ENCODE assay signal across 9 cellular contexts in genomic region chr1:215146252-215146975, GRCh38.
DNase-seq lines count a peak whose midpoint lies in the region; ATAC-seq, FAIRE-seq and TF ChIP-seq lines count a peak whose summit lies in the region.
"Had no signal": no experiment of that assay in that cellular context is flagged by ENCODE, and none has a peak within 500 bp of the region (broad histone marks: within the 10 kb centered on the region; RNA-seq: fewer than 3 reads in every experiment).

No MANE protein-coding gene starts in this region.

- H3K27ac ChIP-seq in K562 (ENCODE audit: extremely low read depth, low read depth, low read length) = no peak overlapping the region
- H3K27ac ChIP-seq: SJCRH30 had no signal

- CTCF ChIA-PET in K562 (lab: Yijun Ruan, JAX; ENCODE audit: low intra/inter-chr PET ratio) = interaction anchor here (0.6 kb wide), 1 partner anchor 22 kb away, joined by 3 read pairs; no protein-coding TSS in a partner anchor

- no peaks in the 10 kb centered on the region for H4K20me1 ChIP-seq in K562 (replicated peaks; ENCODE audit: control insufficient read depth, insufficient read depth, low read length)

- no peaks in the 10 kb centered on the region for H3K9me1 ChIP-seq in K562 (ENCODE audit: control insufficient read depth, insufficient read depth, low read length)

- H3K4me2 ChIP-seq in K562 (ENCODE audit: insufficient read depth, low read length) = no peak overlapping the region

- no peaks in the 10 kb centered on the region for H3K36me3 ChIP-seq in K562 (ENCODE audit: control insufficient read depth, insufficient read depth, low read length)
- H3K36me3 ChIP-seq: SJCRH30 had no signal

- in situ Hi-C loops in K562 (cut with MboI) = no loop called here

- no peaks in the 10 kb centered on the region for H3K9me3 ChIP-seq in K562 (replicated peaks; ENCODE audit: control insufficient read depth, insufficient read depth, low read depth, low read length)
- H3K9me3 ChIP-seq: SJCRH30 had no signal

- 1% methylated on average over 8 of the region's 8 CpGs for WGBS in K562 (ENCODE audit: insufficient coverage, low coverage, missing lambda C conversion rate)

- no peak overlapping the region for H2AFZ ChIP-seq in K562 (ENCODE audit: low read depth, low read length)

- intact Hi-C loops in K562 (cut with micrococcal nuclease) = loop anchor here (10.0 kb wide), 2 partner anchors 342 to 368 kb away; no protein-coding TSS in a partner anchor

- TF ChIP-seq RAD21 in K562 (CRISPR knock-in tag; conservative IDR thresholded peaks at IDR 0.05 in 1 of 2, IDR thresholded peaks at IDR 0.05 in 1 of 2) = peak; percentile 25 to 26; a peak in 2 of 4 replicates

- H3K27me3 ChIP-seq in K562 (ENCODE audit: control insufficient read depth in 2 of 2, insufficient read depth in 2 of 2, low read length in 2 of 2) = no peaks in the 10 kb centered on the region
- H3K27me3 ChIP-seq: SJCRH30 had no signal

- ATAC-seq in K562 = no peak
- ATAC-seq in GM18511 (IDR thresholded peaks at IDR 0.05; ENCODE audit: unreplicated experiment) = no peak

- BruUV-seq in K562 (replicated peaks; lab: Mats Ljungman, UMichigan) = no TSS peak

- no peak for FAIRE-seq in K562 (lab: Jason Lieb, UNC)

- no peak for DNase-seq in GM12864 (ENCODE audit: low read depth)
- DNase-seq in NB4 (ENCODE audit: low read depth) = peak; percentile 69
- DNase-seq in K562 (ENCODE audit: extremely low read depth in 1 of 4, low spot score in 3 of 4) = peak in 1 of 4 experiments; percentile 3
- DNase-seq in myocyte (ENCODE audit: low read depth) = peak; percentile 18
- no peak for DNase-seq in cortex of kidney (lab: John Stamatoyannopoulos, UW)
- no peak for DNase-seq in occipital lobe (lab: John Stamatoyannopoulos, UW)
- DNase-seq in NCI-H774 (lab: John Stamatoyannopoulos, UW) = no peak

- TF ChIP-seq CTCF in GM12864 (IDR thresholded peaks at IDR 0.05; ENCODE audit: low read depth, low read length, missing control alignments) (peak; percentile 21), NB4 (IDR thresholded peaks at IDR 0.05; ENCODE audit: low read depth, low read length) (no peak), K562 (IDR thresholded peaks at IDR 0.05 in 2 of 3, conservative IDR thresholded peaks at IDR 0.05 in 1 of 3; ENCODE audit: insufficient read depth in 2 of 3, low read depth in 1 of 3, low read length in 3 of 3) (peak in 2 of 3 experiments; percentile 13 to 33; a peak in 2 of 6 replicates)

- H3K4me1 ChIP-seq in K562 (replicated peaks in 1 of 2; ENCODE audit: control insufficient read depth in 2 of 2, insufficient read depth in 2 of 2, low read length in 2 of 2) = no peaks in the 10 kb centered on the region
- H3K4me1 ChIP-seq: SJCRH30 had no signal

- H3K4me3 ChIP-seq in GM12864 (ENCODE audit: low read depth, low read length) (no peak overlapping the region), NB4 (ENCODE audit: low read depth, low read length) (no peak overlapping the region), K562 (no peak overlapping the region)
- H3K4me3 ChIP-seq: SJCRH30 had no signal

- H3K9ac ChIP-seq in K562 (ENCODE audit: insufficient read depth in 1 of 2, low read depth in 2 of 2, low read length in 2 of 2) = no peak overlapping the region

- no peak for TF ChIP-seq EP300 in K562 (IDR thresholded peaks at IDR 0.05; ENCODE audit: low read length)

- TF ChIP-seq POLR2A in NB4 (IDR thresholded peaks at IDR 0.05; ENCODE audit: extremely low read depth, insufficient read length) = no peak
- TF ChIP-seq POLR2A in K562 (conservative IDR thresholded peaks at IDR 0.05) = no peak

- no peaks in the 10 kb centered on the region for H3K79me2 ChIP-seq in K562 (ENCODE audit: control insufficient read depth, insufficient read depth, low read length)

- POLR2A ChIA-PET in K562 (lab: Yijun Ruan, JAX) = no interaction called here

TF ChIP-seq in K562, 482 proteins besides CTCF, POLR2A, EP300 and RAD21:
- TF ChIP-seq CEBPB (tag; IDR thresholded peaks at IDR 0.05) (peak; percentile 31; the same call in 1 of the 2 replicates), ATF6 (CRISPR knock-in tag; IDR thresholded peaks at IDR 0.05) (no peak), HMBOX1 (IDR thresholded peaks at IDR 0.05) (no peak), PHB2 (IDR thresholded peaks at IDR 0.05; ENCODE audit: low read depth) (no peak), ZKSCAN1 (IDR thresholded peaks at IDR 0.05; ENCODE audit: low read depth, low read length) (no peak)

Comparison
In these comparisons a context has a peak if more than half of its experiments do, and no peak if none do; other contexts are left out.
1. DNase-seq: peak in NB4 (single experiment) and myocyte (single experiment); none in GM12864 (single experiment), cortex of kidney (single experiment), occipital lobe (single experiment) and NCI-H774 (single experiment).